ENCODE assay signal across 19 cellular contexts in genomic region chr1:167092653-167093052, GRCh38. TPM values are rescaled to one million over a fixed set of nuclear protein-coding genes. Genes with fewer than 3 reads are reported as not detected.
A peak's percentile ranks its signal among the peaks of the same experiment; 100 is the strongest.
DNase-seq lines count a peak whose midpoint lies in the region; ATAC-seq, FAIRE-seq and TF ChIP-seq lines count a peak whose summit lies in the region.
"Had no signal": no experiment of that assay in that cellular context is flagged by ENCODE, and none has a peak within 500 bp of the region (broad histone marks: within the 10 kb centered on the region; RNA-seq: fewer than 3 reads in every experiment).

No MANE protein-coding gene starts in this region.

- peaks cover 2% of the 10 kb centered on the region for H3K27me3 Mint-ChIP-seq in CD8-positive, alpha-beta T cell (ENCODE audit: low read depth)
- H3K27me3 Mint-ChIP-seq in CD4-positive, alpha-beta memory T cell: peaks cover 0 to 2% of the 10 kb centered on the region in 2 donors

- H3K9me3 Mint-ChIP-seq in CD8-positive, alpha-beta T cell: no peaks in the 10 kb centered on the region
- H3K9me3 Mint-ChIP-seq in CD4-positive, alpha-beta memory T cell: peaks cover 0 to 3% (median 0%) of the 10 kb centered on the region in 8 donors
- H3K9me3 Mint-ChIP-seq: HFFc6 had no signal

- ATAC-seq in CD8-positive, alpha-beta T cell: no peak
- ATAC-seq in psoas muscle: peak; percentile 55 to 84 (median 71)
- no peak for ATAC-seq in upper lobe of right lung
- ATAC-seq: A549, K562 had no signal

- H3K27me3 ChIP-seq in CD8-positive, alpha-beta T cell (ENCODE audit: insufficient read depth, low read length): no peaks in the 10 kb centered on the region
- H3K27me3 ChIP-seq in cardiac muscle cell (no peaks in the 10 kb centered on the region), psoas muscle (ENCODE audit: insufficient read depth in 3 of 3, low read length in 2 of 3) (no peaks in the 10 kb centered on the region), upper lobe of right lung (no peaks in the 10 kb centered on the region), SJCRH30 (no peaks in the 10 kb centered on the region)
- no peaks in the 10 kb centered on the region for H3K27me3 ChIP-seq in CD4-positive, alpha-beta memory T cell (ENCODE audit: insufficient read depth, low read length)

- H3K9me3 ChIP-seq in CD8-positive, alpha-beta T cell (ENCODE audit: low read length): no peaks in the 10 kb centered on the region
- no peaks in the 10 kb centered on the region for H3K9me3 ChIP-seq in cardiac muscle cell (ENCODE audit: low read depth)
- H3K9me3 ChIP-seq in psoas muscle: no peaks in the 10 kb centered on the region
- no peaks in the 10 kb centered on the region for H3K9me3 ChIP-seq in upper lobe of right lung
- no peaks in the 10 kb centered on the region for H3K9me3 ChIP-seq in CD4-positive, alpha-beta memory T cell (ENCODE audit: control insufficient read depth in 1 of 2, low read length in 2 of 2)
- no peaks in the 10 kb centered on the region for H3K9me3 ChIP-seq in SJCRH30 (replicated peaks)
- H3K9me3 ChIP-seq: A549 had no signal

- H3K36me3 ChIP-seq in CD8-positive, alpha-beta T cell (ENCODE audit: insufficient read depth, low read length): no peaks in the 10 kb centered on the region
- H3K36me3 ChIP-seq in cardiac muscle cell (no peaks in the 10 kb centered on the region), psoas muscle (ENCODE audit: insufficient read depth in 1 of 2, low read depth in 1 of 2) (peaks cover 0 to 8% of the 10 kb centered on the region in 2 donors), upper lobe of right lung (no peaks in the 10 kb centered on the region), SJCRH30 (peaks cover 4% of the 10 kb centered on the region; the same call in 1 of the 2 replicates)
- no peaks in the 10 kb centered on the region for H3K36me3 ChIP-seq in CD4-positive, alpha-beta memory T cell (ENCODE audit: insufficient read depth, low read length)

- no peak for FAIRE-seq in RCC 7860 (lab: Jason Lieb, UNC)
- FAIRE-seq: A549, H54, K562 had no signal

- CTCF ChIA-PET in CD8-positive, alpha-beta T cell (lab: Charles Lee): interaction anchor here (0.7 to 3.6 kb wide), 7 partner anchors 10 to 34 kb away, joined by 3 to 15 read pairs (median 5); no protein-coding TSS in a partner anchor
- CTCF ChIA-PET in CD4-positive, alpha-beta memory T cell (lab: Charles Lee; ENCODE audit: partially characterized antibody): interaction anchor here (0.8 to 3.3 kb wide), 10 partner anchors 8 to 131 kb away, joined by 3 to 12 read pairs (median 3); partner anchors contain the start of gene POU2F1

- 19 to 39% (median 37%) methylated on average over 1 of the region's 1 CpG for WGBS in psoas muscle, 3 donors

- H3K4me3 ChIP-seq in CD8-positive, alpha-beta T cell (ENCODE audit: low read depth, low read length): no peak overlapping the region
- no peak overlapping the region for H3K4me3 ChIP-seq in cardiac muscle cell
- peak overlapping the region; percentile 79 for H3K4me3 ChIP-seq in psoas muscle
- no peak overlapping the region for H3K4me3 ChIP-seq in upper lobe of right lung
- no peak overlapping the region for H3K4me3 ChIP-seq in CD4-positive, alpha-beta memory T cell (ENCODE audit: low read length in 2 of 2)
- H3K4me3 ChIP-seq in SJCRH30: no peak overlapping the region
- H3K4me3 ChIP-seq: A549, K562 had no signal

- H3K4me1 Mint-ChIP-seq in CD8-positive, alpha-beta T cell (ENCODE audit: low read depth): peaks cover 52% of the 10 kb centered on the region
- H3K4me1 Mint-ChIP-seq in CD4-positive, alpha-beta memory T cell: peaks cover 16 to 45% (median 32%) of the 10 kb centered on the region in 4 donors

- H3K27ac Mint-ChIP-seq in CD8-positive, alpha-beta T cell: peak overlapping the region; percentile 2
- peak overlapping the region in 2 of 7 donors; percentile 42 to 66 for H3K27ac Mint-ChIP-seq in CD4-positive, alpha-beta memory T cell
- H3K27ac Mint-ChIP-seq: HFFc6 had no signal

- POLR2A ChIA-PET in CD8-positive, alpha-beta T cell (lab: Charles Lee): interaction anchor here (1.5 kb wide), 1 partner anchor 130 kb away, joined by 4 read pairs; no protein-coding TSS in a partner anchor
- POLR2A ChIA-PET in CD4-positive, alpha-beta memory T cell (lab: Charles Lee; ENCODE audit: partially characterized antibody): interaction anchor here (0.9 to 1.5 kb wide), 3 partner anchors 10 to 217 kb away, joined by 3 to 4 read pairs (median 3); partner anchors contain the start of gene TADA1

- H3K27ac ChIP-seq in CD8-positive, alpha-beta T cell (ENCODE audit: low read depth, low read length): no peak overlapping the region
- H3K27ac ChIP-seq in cardiac muscle cell (peak overlapping the region; percentile 88), psoas muscle (peak overlapping the region; percentile 96), upper lobe of right lung (no peak overlapping the region), SJCRH30 (no peak overlapping the region)
- H3K27ac ChIP-seq in CD4-positive, alpha-beta memory T cell (ENCODE audit: low read depth, low read length): no peak overlapping the region
- H3K27ac ChIP-seq: A549 had no signal

- intact Hi-C loops in CD8-positive, alpha-beta T cell (cut with DNase I, micrococcal nuclease): no loop called here
- intact Hi-C loops in psoas muscle (cut with DNase I) (no loop called here), upper lobe of right lung (cut with DNase I) (no loop called here)
- intact Hi-C loops in CD4-positive, alpha-beta memory T cell (cut with micrococcal nuclease): no loop called here

- TF ChIP-seq CTCF in CD8-positive, alpha-beta T cell (IDR thresholded peaks at IDR 0.05): no peak
- no peak for TF ChIP-seq CTCF in cardiac muscle cell (IDR thresholded peaks at IDR 0.05; ENCODE audit: low read depth, low read length)
- TF ChIP-seq CTCF in psoas muscle (IDR thresholded peaks at IDR 0.05): no peak
- TF ChIP-seq CTCF in upper lobe of right lung (IDR thresholded peaks at IDR 0.05): no peak

- H3K4me3 Mint-ChIP-seq in CD8-positive, alpha-beta T cell: no peak overlapping the region
- no peak overlapping the region for H3K4me3 Mint-ChIP-seq in CD4-positive, alpha-beta memory T cell
- H3K4me3 Mint-ChIP-seq: HFFc6 had no signal

- no peak for DNase-seq in CD8-positive, alpha-beta T cell
- DNase-seq in cardiac muscle cell (ENCODE audit: low read depth in 1 of 2, low spot score in 1 of 2) (no peak), kidney glomerular epithelial cell (lab: John Stamatoyannopoulos, UW) (peak; percentile 17), psoas muscle (no peak), upper lobe of right lung (no peak), RCC 7860 (ENCODE audit: low spot score) (no peak), SJCRH30 (no peak)
- DNase-seq in CD4-positive, alpha-beta memory T cell: no peak
- DNase-seq: C1 segment of cervical spinal cord, EL, HFFc6, NCI-H1436, NCI-H2081, NCI-H510A, NCI-H82, SHP77 had no signal

- H3K36me3 Mint-ChIP-seq in CD8-positive, alpha-beta T cell: no peaks in the 10 kb centered on the region
- H3K36me3 Mint-ChIP-seq in CD4-positive, alpha-beta memory T cell: no peaks in the 10 kb centered on the region

- H3K4me1 ChIP-seq in CD8-positive, alpha-beta T cell (ENCODE audit: insufficient read depth, low read length): peaks cover 29% of the 10 kb centered on the region
- peaks cover 32% of the 10 kb centered on the region for H3K4me1 ChIP-seq in cardiac muscle cell (ENCODE audit: low read depth)
- peaks cover 23% of the 10 kb centered on the region for H3K4me1 ChIP-seq in psoas muscle
- H3K4me1 ChIP-seq in upper lobe of right lung: no peaks in the 10 kb centered on the region
- peaks cover 36% of the 10 kb centered on the region for H3K4me1 ChIP-seq in CD4-positive, alpha-beta memory T cell (ENCODE audit: insufficient read depth, low read length)
- peaks cover 25% of the 10 kb centered on the region for H3K4me1 ChIP-seq in SJCRH30
- H3K4me1 ChIP-seq: A549 had no signal

RNA-seq across cellular contexts. Expression of gene STYXL2, which starts 1.2 kb away (rescaled TPM):
- not detected for total RNA-seq in CD8-positive, alpha-beta T cell
- 40.3 and 52.1 TPM in 2 replicates for total RNA-seq in cardiac muscle cell
- polyA plus RNA-seq in cardiac muscle cell: 43.0 and 55.3 TPM in 2 replicates
- 100 to 1,000 TPM; 134 to 205 (median 143) TPM for total RNA-seq in psoas muscle
- polyA plus RNA-seq in psoas muscle: 10 to 100 TPM; 15.2 to 56.0 (median 52.5) TPM
- total RNA-seq in upper lobe of right lung: 0.17 TPM
- not detected for total RNA-seq in CD4-positive, alpha-beta memory T cell
- polyA plus RNA-seq in CD4-positive, alpha-beta memory T cell: not detected
- 6.8 and 7.1 TPM in 2 replicates for total RNA-seq in SJCRH30 (2014; rRNA removed; shearing (Covaris generic))
- total RNA-seq: HFFc6, K562 had no signal
- polyA plus RNA-seq: A549, K562 had no signal

RNA-seq across cellular contexts. Expression of gene GPA33, which starts 2.5 kb away (rescaled TPM):
- total RNA-seq in CD8-positive, alpha-beta T cell: 1 to 10 TPM; 1.7 to 2.0 TPM
- total RNA-seq in cardiac muscle cell (0.11 and 0.69 TPM in 2 replicates), psoas muscle (1 to 10 TPM in 1 of 4 donors, under 1 TPM in 2, not detected in 1; 0.12 to 2.2 (median 0.27) TPM), upper lobe of right lung (0.90 TPM)
- polyA plus RNA-seq in cardiac muscle cell (0.07 and 0.35 TPM in 2 replicates), psoas muscle (under 1 TPM in 2 of 3 donors, not detected in 1; 0.06 to 0.10 TPM)
- 10 to 100 TPM; 21.2 to 21.6 TPM for total RNA-seq in CD4-positive, alpha-beta memory T cell
- 10 to 100 TPM; 24.2 to 33.5 TPM for polyA plus RNA-seq in CD4-positive, alpha-beta memory T cell
- total RNA-seq in SJCRH30 (2014; rRNA removed; shearing (Covaris generic)): 0.14 and 0.23 TPM in 2 replicates
- total RNA-seq: HFFc6 had no signal
- polyA plus RNA-seq: A549, K562 had no signal

Comparison
In these comparisons a context has a peak if more than half of its experiments do, and no peak if none do; other contexts are left out.
1. ATAC-seq: peak in psoas muscle (4 of 4); none in CD8-positive, alpha-beta T cell (single experiment) and upper lobe of right lung (single experiment).
2. H3K27ac ChIP-seq: peak in cardiac muscle cell (single experiment) and psoas muscle (single experiment); none in CD8-positive, alpha-beta T cell (single experiment), upper lobe of right lung (single experiment), CD4-positive, alpha-beta memory T cell (single experiment) and SJCRH30 (single experiment).
3. RNA of gene GPA33, which starts 2.5 kb away (total RNA-seq): 21.2 to 21.6 TPM in CD4-positive, alpha-beta memory T cell; 1.7 to 2.0 TPM in CD8-positive, alpha-beta T cell, 0.90 TPM in upper lobe of right lung (single experiment), 0.11 to 0.69 TPM in cardiac muscle cell, 0.12 to 2.2 TPM in psoas muscle and 0.14 to 0.23 TPM in SJCRH30; every median in the first group is over 4 times any median in the second.